ENCODE assay signal across 33 cellular contexts in the genomic region with DNA sequence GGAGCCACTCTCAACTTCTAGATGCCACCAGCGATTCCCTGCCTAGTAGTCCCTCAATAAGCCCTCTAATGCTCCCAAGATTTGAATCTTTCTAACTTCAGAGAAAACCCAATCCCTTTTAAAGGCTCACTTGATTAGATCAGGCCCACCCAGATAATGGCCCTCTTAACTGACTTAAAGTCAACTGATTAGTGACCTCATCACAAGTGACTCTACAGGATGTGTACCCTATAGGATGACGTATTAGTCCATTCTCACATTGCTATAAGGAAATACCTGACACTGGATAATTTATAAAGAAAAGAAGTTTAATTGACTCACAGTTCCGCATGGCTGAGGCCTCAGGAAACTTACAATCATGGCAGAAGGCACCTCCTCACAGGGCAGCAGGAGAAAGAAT. TPM values are rescaled to one million over a fixed set of nuclear protein-coding genes. Genes with fewer than 3 reads are reported as not detected.
"Had no signal": no experiment of that assay in that cellular context is flagged by ENCODE, and none has a peak within 500 bp of the region (broad histone marks: within the 10 kb centered on the region; RNA-seq: fewer than 3 reads in every experiment).

No MANE protein-coding gene starts in this region.

- FAIRE-seq: astrocyte, bronchial epithelial cell had no signal

- H3K36me3 ChIP-seq: adrenal gland, ascending aorta, brain microvascular endothelial cell, breast epithelium, cardiac muscle cell had no signal

- H3K4me3 ChIP-seq: adrenal gland, ascending aorta, body of pancreas, breast epithelium, cardiac muscle cell had no signal

- H3K27me3 ChIP-seq: adrenal gland, ascending aorta, body of pancreas, brain microvascular endothelial cell, breast epithelium, cardiac muscle cell had no signal

- ATAC-seq: activated naive CD4-positive, alpha-beta T cell treated with anti-CD3 and anti-CD28 coated beads, Interleukin-2, amount 50 U/mL, for 72 hours; activated naive CD8-positive, alpha-beta T cell treated with anti-CD3 and anti-CD28 coated beads, Interleukin-2, amount 50 U/mL, for 24 hours; activated T-cell treated with anti-CD3 and anti-CD28 coated beads, Interleukin-2, amount 50 U/mL, for 4 hours; activated T-cell treated with anti-CD3 and anti-CD28 coated beads, Interleukin-2, amount 50 U/mL, for 72 hours; activated T-helper 17 cell treated with anti-CD3 and anti-CD28 coated beads, Interleukin-2, amount 50 U/mL, for 72 hours; body of pancreas had no signal

- H3K9me3 ChIP-seq: adrenal gland, ascending aorta, body of pancreas, breast epithelium had no signal

- DNase-seq: activated effector memory CD4-positive, alpha-beta T cell treated with anti-CD3 and anti-CD28 coated beads, Interleukin-2, amount 50 U/mL, for 16 hours; activated effector memory CD4-positive, alpha-beta T cell treated with Interleukin-2 at 50 U/mL for 16 hours; activated gamma-delta T cell; activated gamma-delta T cell treated with Interleukin-2 at 50 U/mL for 16 hours; activated naive CD4-positive, alpha-beta T cell; activated naive CD4-positive, alpha-beta T cell treated with anti-CD3 and anti-CD28 coated beads for 36 hours; activated naive CD4-positive, alpha-beta T cell treated with anti-CD3 and anti-CD28 coated beads, Interleukin-2, amount 10 ng/mL, durations not matched to agents 7 days and 5 days; activated naive CD4-positive, alpha-beta T cell treated with anti-CD3 and anti-CD28 coated beads, Interleukin-2, amount 50 U/mL, for 16 hours; activated naive CD4-positive, alpha-beta T cell treated with Interleukin-2 at 50 U/mL for 16 hours; activated naive CD8-positive, alpha-beta T cell treated with anti-CD3 and anti-CD28 coated beads for 36 hours; activated naive CD8-positive, alpha-beta T cell treated with anti-CD3 and anti-CD28 coated beads, Interleukin-2, amount 10 ng/mL, durations not matched to agents 7 days and 5 days; activated naive CD8-positive, alpha-beta T cell treated with anti-CD3 and anti-CD28 coated beads, Interleukin-2, amount 50 U/mL, for 24 hours; activated T-cell treated with anti-CD3 and anti-CD28 coated beads, Interleukin-2, amount 50 U/mL, for 24 hours; activated T-cell treated with anti-CD3 and anti-CD28 coated beads, Interleukin-2, amount 50 U/mL, for 4 hours; activated T-cell treated with anti-CD3 and anti-CD28 coated beads, Interleukin-2, amount 50 U/mL, for 48 hours; activated T-cell treated with anti-CD3 and anti-CD28 coated beads, Interleukin-2, amount 50 U/mL, for 72 hours; adrenal gland; amniotic stem cell; amygdala; anterior cingulate cortex; aorta; body of pancreas; brain microvascular endothelial cell; caudate nucleus; central memory CD4-positive, alpha-beta T cell; cerebellar nuclear complex had no signal

- H3K27ac ChIP-seq: adrenal gland, ascending aorta, body of pancreas, brain microvascular endothelial cell, breast epithelium, cardiac muscle cell had no signal

- H3K4me1 ChIP-seq: adrenal gland, ascending aorta, body of pancreas, breast epithelium had no signal

RNA-seq across cellular contexts. Expression of gene ANKS1B, which starts 49.1 kb away (rescaled TPM):
- total RNA-seq: activated naive CD4-positive, alpha-beta T cell treated with anti-CD3 and anti-CD28 coated beads for 36 hours; activated naive CD8-positive, alpha-beta T cell treated with anti-CD3 and anti-CD28 coated beads for 36 hours; activated naive CD8-positive, alpha-beta T cell treated with anti-CD3 and anti-CD28 coated beads, Interleukin-2, amount 10 ng/mL, durations not matched to agents 7 days and 5 days had no signal
